21 cellular contexts compared by ENCODE assay signal in genomic region chr17:47207143-47208067, GRCh38. TPM values are rescaled to one million over a fixed set of nuclear protein-coding genes. Genes with fewer than 3 reads are reported as not detected.
DNase-seq lines count a peak whose midpoint lies in the region; ATAC-seq and TF ChIP-seq lines count a peak whose summit lies in the region.
"Had no signal": no experiment of that assay in that cellular context is flagged by ENCODE, and none has a peak within 500 bp of the region (broad histone marks: within the 10 kb centered on the region; RNA-seq: fewer than 3 reads in every experiment).

No MANE protein-coding gene starts in this region.

- H3K27me3 ChIP-seq in BLaER1 treated with 17β-estradiol and CSF1 and Interleukin-3, amounts not matched to agents 10 nM and 100 nM = peaks cover 0 to 22% (median 0%) of the 10 kb centered on the region in 11 experiments; a peak in 4 of 22 replicates
- H3K27me3 ChIP-seq in CD8-positive, alpha-beta T cell (ENCODE audit: insufficient read depth, low read length) = no peaks in the 10 kb centered on the region
- H3K27me3 ChIP-seq in mesenchymal stem cell (ENCODE audit: control insufficient read depth in 1 of 2, insufficient read depth in 1 of 2, low read length in 2 of 2) = no peaks in the 10 kb centered on the region
- H3K27me3 ChIP-seq: hepatocyte, tibial artery had no signal

- peaks cover 59 to 83% (median 77%) of the 10 kb centered on the region in 10 experiments for H3K4me1 ChIP-seq in BLaER1 treated with 17β-estradiol and CSF1 and Interleukin-3, amounts not matched to agents 10 nM and 100 nM
- peaks cover 30% of the 10 kb centered on the region for H3K4me1 ChIP-seq in CD8-positive, alpha-beta T cell (ENCODE audit: insufficient read depth, low read length)
- H3K4me1 ChIP-seq in mesenchymal stem cell (ENCODE audit: control insufficient read depth, insufficient read depth, low read depth, low read length) = peaks cover 30% of the 10 kb centered on the region

- no peak overlapping the region for H3K4me3 ChIP-seq in BLaER1 treated with 17β-estradiol and CSF1 and Interleukin-3, amounts not matched to agents 10 nM and 100 nM
- H3K4me3 ChIP-seq in CD8-positive, alpha-beta T cell (ENCODE audit: low read depth, low read length) = no peak overlapping the region
- no peak overlapping the region for H3K4me3 ChIP-seq in mesenchymal stem cell (ENCODE audit: insufficient read depth in 1 of 2, low read depth in 1 of 2, low read length in 2 of 2)
- H3K4me3 ChIP-seq: GM23248, hepatocyte, tibial artery had no signal

- no peak overlapping the region for H2BK15ac ChIP-seq in mesenchymal stem cell (ENCODE audit: low read depth, poor library complexity, severe bottlenecking)

- H3K14ac ChIP-seq in mesenchymal stem cell (ENCODE audit: low read length in 2 of 2) = no peak overlapping the region

- H3K27ac ChIP-seq in BLaER1 treated with 17β-estradiol and CSF1 and Interleukin-3, amounts not matched to agents 10 nM and 100 nM = peak overlapping the region in 3 of 11 experiments; percentile 13 to 84 (median 15); a peak in 1 of 22 replicates
- no peak overlapping the region for H3K27ac ChIP-seq in CD8-positive, alpha-beta T cell (ENCODE audit: low read depth, low read length)
- H3K27ac ChIP-seq in mesenchymal stem cell (ENCODE audit: low read length, poor library complexity, severe bottlenecking) = no peak overlapping the region
- H3K27ac ChIP-seq: GM23248, hepatocyte had no signal

- H3K4me1 Mint-ChIP-seq in CD8-positive, alpha-beta T cell (ENCODE audit: low read depth) = peaks cover 45% of the 10 kb centered on the region
- H3K4me1 Mint-ChIP-seq in T-cell = peaks cover 40 to 54% (median 48%) of the 10 kb centered on the region in 3 donors
- peaks cover 28% of the 10 kb centered on the region for H3K4me1 Mint-ChIP-seq in glutamatergic neuron (ENCODE audit: low read depth, unreplicated experiment)

- H2BK5ac ChIP-seq in mesenchymal stem cell (ENCODE audit: low read depth, low read length, poor library complexity, severe bottlenecking) = no peak overlapping the region

- peak overlapping the region; percentile 41 for H3K27ac Mint-ChIP-seq in CD8-positive, alpha-beta T cell
- H3K27ac Mint-ChIP-seq in T-cell (peak overlapping the region; percentile 91 to 94), glutamatergic neuron (ENCODE audit: unreplicated experiment) (no peak overlapping the region)
- H3K27ac Mint-ChIP-seq: CD14-positive monocyte had no signal

- 82% methylated on average over 8 of the region's 8 CpGs for WGBS in mesenchymal stem cell

- no peaks in the 10 kb centered on the region for H3K36me3 ChIP-seq in BLaER1 treated with 17β-estradiol and CSF1 and Interleukin-3, amounts not matched to agents 10 nM and 100 nM
- no peaks in the 10 kb centered on the region for H3K36me3 ChIP-seq in CD8-positive, alpha-beta T cell (ENCODE audit: insufficient read depth, low read length)
- no peaks in the 10 kb centered on the region for H3K36me3 ChIP-seq in mesenchymal stem cell (ENCODE audit: control insufficient read depth in 1 of 2, insufficient read depth in 2 of 2, low read depth in 1 of 2, low read length in 2 of 2)
- H3K36me3 ChIP-seq: tibial artery had no signal

- H3K4me2 ChIP-seq in BLaER1 treated with 17β-estradiol and CSF1 and Interleukin-3, amounts not matched to agents 10 nM and 100 nM = peak overlapping the region; percentile 75 to 96 (median 89)
- no peak overlapping the region for H3K4me2 ChIP-seq in mesenchymal stem cell (ENCODE audit: low read length, poor library complexity, severe bottlenecking)
- H3K4me2 ChIP-seq: hepatocyte had no signal

- intact Hi-C loops in CD8-positive, alpha-beta T cell (cut with DNase I, micrococcal nuclease) = no loop called here

- H3K27me3 Mint-ChIP-seq in CD8-positive, alpha-beta T cell (ENCODE audit: low read depth) = no peaks in the 10 kb centered on the region
- H3K27me3 Mint-ChIP-seq in T-cell = no peaks in the 10 kb centered on the region
- peaks cover 4% of the 10 kb centered on the region for H3K27me3 Mint-ChIP-seq in glutamatergic neuron (ENCODE audit: unreplicated experiment)

- peaks cover 0 to 5% (median 3%) of the 10 kb centered on the region in 11 experiments; a peak in 6 of 22 replicates for H3K9me3 ChIP-seq in BLaER1 treated with 17β-estradiol and CSF1 and Interleukin-3, amounts not matched to agents 10 nM and 100 nM (replicated peaks in 1 of 11)
- H3K9me3 ChIP-seq in CD8-positive, alpha-beta T cell (ENCODE audit: low read length) = no peaks in the 10 kb centered on the region
- no peaks in the 10 kb centered on the region for H3K9me3 ChIP-seq in mesenchymal stem cell (ENCODE audit: control insufficient read depth, low read length)
- H3K9me3 ChIP-seq: tibial artery had no signal

- H4K20me1 ChIP-seq in BLaER1 treated with 17β-estradiol and CSF1 and Interleukin-3, amounts not matched to agents 10 nM and 100 nM = peaks cover 0 to 15% (median 7%) of the 10 kb centered on the region in 11 experiments; a peak in 6 of 22 replicates

- H3K18ac ChIP-seq in mesenchymal stem cell (ENCODE audit: low read depth in 1 of 2, low read length in 2 of 2) = no peak overlapping the region

- H3K36me3 Mint-ChIP-seq in CD8-positive, alpha-beta T cell = no peaks in the 10 kb centered on the region
- H3K36me3 Mint-ChIP-seq in T-cell (no peaks in the 10 kb centered on the region), glutamatergic neuron (ENCODE audit: unreplicated experiment) (no peaks in the 10 kb centered on the region)
- H3K36me3 Mint-ChIP-seq: activated naive CD4-positive, alpha-beta T cell treated with anti-CD3 and anti-CD28 coated beads, Interleukin-2, amount 10 ng/mL, durations not matched to agents 7 days and 5 days; CD14-positive monocyte had no signal

- H3K4ac ChIP-seq in mesenchymal stem cell (ENCODE audit: low read depth in 1 of 2, low read length in 2 of 2) = peak overlapping the region in 1 of 2 experiments; percentile 59

- ATAC-seq in CD8-positive, alpha-beta T cell = no peak
- ATAC-seq in T-cell (replicated peaks in 1 of 4) (no peak), GM19455 (IDR thresholded peaks at IDR 0.05; ENCODE audit: unreplicated experiment) (no peak)

- no peak overlapping the region for H3K4me3 Mint-ChIP-seq in CD8-positive, alpha-beta T cell
- no peak overlapping the region for H3K4me3 Mint-ChIP-seq in T-cell
- H3K4me3 Mint-ChIP-seq in glutamatergic neuron (ENCODE audit: unreplicated experiment) = no peak overlapping the region
- H3K4me3 Mint-ChIP-seq: activated naive CD4-positive, alpha-beta T cell treated with anti-CD3 and anti-CD28 coated beads, Interleukin-2, amount 10 ng/mL, durations not matched to agents 7 days and 5 days; CD14-positive monocyte had no signal

- peak overlapping the region; percentile 1 for H4K8ac ChIP-seq in mesenchymal stem cell (ENCODE audit: low read length)

- POLR2A ChIA-PET in CD8-positive, alpha-beta T cell (lab: Charles Lee) = interaction anchor here (0.7 to 2.1 kb wide), 5 partner anchors 9 to 61 kb away, joined by 3 to 7 read pairs (median 3); partner anchors contain the start of gene CDC27
- POLR2A ChIA-PET in T-cell (lab: Charles Lee) = no interaction called here

- H2AFZ ChIP-seq in mesenchymal stem cell (ENCODE audit: low read depth, low read length) = no peak overlapping the region
- H2AFZ ChIP-seq: GM23248, hepatocyte had no signal

- H2AK5ac ChIP-seq in mesenchymal stem cell (ENCODE audit: low read length, severe bottlenecking) = peak overlapping the region; percentile 92

- H3K23ac ChIP-seq in mesenchymal stem cell (ENCODE audit: low read length in 2 of 2) = no peak overlapping the region

- H2BK120ac ChIP-seq in mesenchymal stem cell (ENCODE audit: low read depth, low read length) = no peak overlapping the region

- H3K9me3 Mint-ChIP-seq in CD8-positive, alpha-beta T cell = no peaks in the 10 kb centered on the region
- no peaks in the 10 kb centered on the region for H3K9me3 Mint-ChIP-seq in T-cell
- peaks cover 3% of the 10 kb centered on the region for H3K9me3 Mint-ChIP-seq in glutamatergic neuron (ENCODE audit: unreplicated experiment)
- H3K9me3 Mint-ChIP-seq: activated naive CD4-positive, alpha-beta T cell treated with anti-CD3 and anti-CD28 coated beads, Interleukin-2, amount 10 ng/mL, durations not matched to agents 7 days and 5 days had no signal

- H4K91ac ChIP-seq in mesenchymal stem cell (ENCODE audit: low read length) = no peak overlapping the region

- CTCF ChIA-PET in CD8-positive, alpha-beta T cell (lab: Charles Lee) = interaction anchor here (0.6 to 1.9 kb wide), 4 partner anchors 12 to 408 kb away, joined by 3 to 5 read pairs (median 4); no protein-coding TSS in a partner anchor
- CTCF ChIA-PET in T-cell (lab: Charles Lee) = interaction anchor here in 1 of 2 donors (0.7 to 1.8 kb wide), 3 partner anchors 18 to 24 kb away, joined by 3 to 6 read pairs (median 3); no protein-coding TSS in a partner anchor

- H3K9ac ChIP-seq in BLaER1 treated with 17β-estradiol and CSF1 and Interleukin-3, amounts not matched to agents 10 nM and 100 nM = peak overlapping the region in 4 of 11 experiments; percentile 12 to 70 (median 31); a peak in 3 of 22 replicates
- H3K9ac ChIP-seq in mesenchymal stem cell (ENCODE audit: low read length) = no peak overlapping the region
- H3K9ac ChIP-seq: GM23248 had no signal

- peak overlapping the region in 1 of 2 experiments; percentile 31 for H2BK12ac ChIP-seq in mesenchymal stem cell (ENCODE audit: low read length in 2 of 2)

- H3K79me1 ChIP-seq in mesenchymal stem cell (replicated peaks; ENCODE audit: low read length, poor library complexity, severe bottlenecking) = no peaks in the 10 kb centered on the region

- no peak for TF ChIP-seq CTCF in CD8-positive, alpha-beta T cell (IDR thresholded peaks at IDR 0.05)
- no peak for TF ChIP-seq CTCF in glutamatergic neuron (IDR thresholded peaks at IDR 0.05; ENCODE audit: partially characterized antibody, unreplicated experiment)

- DNase-seq in CD8-positive, alpha-beta T cell = no peak
- DNase-seq in T-cell (no peak), mesenchymal stem cell (no peak), glutamatergic neuron (no peak), NCI-H187 (lab: John Stamatoyannopoulos, UW) (no peak)
- DNase-seq: activated CD4-positive, CD25-positive, alpha-beta regulatory T cell; activated naive CD4-positive, alpha-beta T cell treated with anti-CD3 and anti-CD28 coated beads, Interleukin-2, amount 10 ng/mL, durations not matched to agents 7 days and 5 days; effector CD4-positive, alpha-beta T cell; EL; GM23248; kidney glomerular epithelial cell; midbrain; NCI-H1436; nucleus accumbens; stimulated activated CD4-positive, alpha-beta T cell treated with anti-CD3 and anti-CD28 coated beads, Interleukin-4, amount 100 ng/mL, for 4 hours; tibial artery had no signal

RNA-seq across cellular contexts. Expression of gene MYL4, which starts 1.7 kb away (rescaled TPM):
- not detected for total RNA-seq in CD8-positive, alpha-beta T cell
- total RNA-seq in T-cell = not detected
- polyA plus RNA-seq in mesenchymal stem cell (2013, experiment 1 of 2) = 0.22 TPM
- 0.14 TPM for polyA plus RNA-seq in mesenchymal stem cell (2013, experiment 2 of 2)
- 7.6 TPM for total RNA-seq in glutamatergic neuron (ENCODE audit: unreplicated experiment)
- total RNA-seq: bronchial epithelial cell, GM23248 had no signal
- polyA plus RNA-seq: CD14-positive monocyte, GM23248 had no signal

RNA-seq across cellular contexts. Expression of gene CDC27, which starts 18.3 kb away (rescaled TPM):
- total RNA-seq in CD8-positive, alpha-beta T cell = 10 to 100 TPM; 44.5 to 48.6 TPM
- 10 to 100 TPM; 54.6 to 66.0 (median 58.6) TPM for total RNA-seq in T-cell
- polyA plus RNA-seq in mesenchymal stem cell (2013, experiment 1 of 2) = 59.1 TPM
- polyA plus RNA-seq in mesenchymal stem cell (2013, experiment 2 of 2) = 61.1 TPM
- 94.6 TPM for total RNA-seq in glutamatergic neuron (ENCODE audit: unreplicated experiment)

RNA-seq across cellular contexts. Expression of gene ITGB3, which starts 46.2 kb away (rescaled TPM):
- not detected for total RNA-seq in CD8-positive, alpha-beta T cell
- total RNA-seq in T-cell (1 to 10 TPM in 1 of 5 donors, under 1 TPM in 4; 0.22 to 3.8 (median 0.26) TPM), glutamatergic neuron (ENCODE audit: unreplicated experiment) (not detected)
- 11.3 TPM for polyA plus RNA-seq in mesenchymal stem cell (2013, experiment 1 of 2)
- polyA plus RNA-seq in mesenchymal stem cell (2013, experiment 2 of 2) = 11.3 TPM
